9 cellular contexts compared by ENCODE assay signal in the genomic region with DNA sequence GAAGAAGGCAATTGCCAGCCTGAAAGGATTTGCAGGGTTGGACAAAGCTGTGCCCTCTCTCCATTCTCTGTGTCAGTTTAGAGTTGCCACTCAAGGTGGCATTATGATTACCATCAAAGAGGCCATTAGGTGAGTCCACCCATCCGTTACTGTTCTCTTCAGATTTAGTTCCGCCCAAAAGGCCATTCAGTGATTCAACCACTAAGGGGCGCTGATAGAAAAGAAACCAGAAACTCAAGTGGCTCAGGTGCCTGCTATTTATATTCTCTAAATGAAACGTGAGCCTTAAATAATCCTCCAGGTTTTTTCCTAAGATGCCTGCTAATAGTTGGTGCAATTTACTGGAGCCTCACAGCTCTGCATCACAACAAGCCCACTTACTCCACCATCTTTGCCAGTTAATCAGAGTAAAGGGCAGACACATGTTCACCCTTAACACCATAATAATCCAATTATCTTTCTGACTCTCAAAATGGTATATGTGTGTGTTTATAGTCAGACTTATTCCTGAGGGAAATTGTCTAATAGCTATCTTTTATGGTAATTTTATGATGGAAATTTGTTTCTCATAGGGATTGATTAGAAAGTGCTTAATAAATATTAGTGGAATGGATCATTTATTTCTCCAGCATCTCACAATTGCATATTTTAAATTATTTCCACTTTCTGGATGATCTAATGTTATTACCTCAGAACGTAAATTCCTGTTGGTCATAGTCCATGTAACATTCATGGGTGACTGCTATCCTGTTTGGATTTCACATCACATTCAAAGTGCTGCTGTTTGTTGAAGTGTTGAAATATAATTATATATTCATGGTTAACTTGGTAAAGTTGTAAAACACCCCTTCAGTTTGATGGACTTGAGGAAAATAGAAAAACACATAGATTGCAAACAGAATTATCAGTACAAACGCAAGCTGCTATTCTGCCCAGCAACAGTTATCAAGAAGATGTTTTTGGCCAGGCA. TPM values are rescaled to one million over a fixed set of nuclear protein-coding genes. Genes with fewer than 3 reads are reported as not detected.
A peak's percentile ranks its signal among the peaks of the same experiment; 100 is the strongest.
DNase-seq lines count a peak whose midpoint lies in the region; ATAC-seq and TF ChIP-seq lines count a peak whose summit lies in the region.
"Had no signal": no experiment of that assay in that cellular context is flagged by ENCODE, and none has a peak within 500 bp of the region (broad histone marks: within the 10 kb centered on the region; RNA-seq: fewer than 3 reads in every experiment).

No MANE protein-coding gene starts in this region.

- no peaks in the 10 kb centered on the region for H3K9me2 ChIP-seq in OCI-LY1 (ENCODE audit: low read depth, low read length)

- H3K27ac ChIP-seq in OCI-LY1 (ENCODE audit: low read depth, low read length, poor library complexity, severe bottlenecking), result no peak overlapping the region
- peak overlapping the region in 40 of 59 donors; percentile 5 to 79 (median 53) for H3K27ac ChIP-seq in dorsolateral prefrontal cortex
- H3K27ac ChIP-seq: neutrophil had no signal

- H3K79me2 ChIP-seq in OCI-LY1 (ENCODE audit: insufficient read depth, low read length), result no peaks in the 10 kb centered on the region

- no peaks in the 10 kb centered on the region for H3K4me1 Mint-ChIP-seq in T-cell

- peaks cover 32% of the 10 kb centered on the region for H3K36me3 Mint-ChIP-seq in T-cell

- H3K4me3 ChIP-seq in OCI-LY1 (ENCODE audit: low read depth, low read length, poor library complexity, severe bottlenecking) (no peak overlapping the region), dorsolateral prefrontal cortex (no peak overlapping the region)

- H3K27me3 Mint-ChIP-seq in T-cell, result no peaks in the 10 kb centered on the region

- H3K9me3 Mint-ChIP-seq in T-cell, result no peaks in the 10 kb centered on the region

- TF ChIP-seq CTCF in OCI-LY1 (IDR thresholded peaks at IDR 0.05; ENCODE audit: low read length), result peak; percentile 77
- peak; percentile 52 to 84 (median 74) for TF ChIP-seq CTCF in dorsolateral prefrontal cortex (IDR thresholded peaks at IDR 0.05 in 54 of 56, conservative IDR thresholded peaks at IDR 0.05 in 2 of 56; ENCODE audit: low read depth in 1 of 56, partially characterized antibody in 56 of 56)

- H3K9me3 ChIP-seq in OCI-LY1 (ENCODE audit: low read length), result no peaks in the 10 kb centered on the region
- H3K9me3 ChIP-seq: neutrophil had no signal

- H3K4me3 Mint-ChIP-seq in T-cell, result no peak overlapping the region

- H3K4me2 ChIP-seq in OCI-LY1 (ENCODE audit: low read length), result no peak overlapping the region

- H3K27ac Mint-ChIP-seq in T-cell, result no peak overlapping the region

- peak; percentile 46 for DNase-seq in Daoy (ENCODE audit: low read depth)
- peak; percentile 42 for DNase-seq in LHCN-M2 (ENCODE audit: low read depth)
- DNase-seq in dorsolateral prefrontal cortex, result peak in 4 of 10 donors; percentile 5 to 44 (median 29)
- peak; percentile 54 for DNase-seq in medulla oblongata (ENCODE audit: extremely low spot score)
- DNase-seq in T-cell, result no peak

- ATAC-seq in HG02678 (IDR thresholded peaks at IDR 0.05; ENCODE audit: unreplicated experiment) (no peak), T-cell (replicated peaks in 1 of 4) (no peak), GM18498 (IDR thresholded peaks at IDR 0.05; ENCODE audit: unreplicated experiment) (no peak)

- H3K9ac ChIP-seq in OCI-LY1 (ENCODE audit: low read length), result no peak overlapping the region

- intact Hi-C loops in dorsolateral prefrontal cortex (cut with DNase I), result loop anchor here (5.0 to 10.0 kb wide), 2 partner anchors 220 to 378 kb away; no protein-coding TSS in a partner anchor

- H3K4me1 ChIP-seq in OCI-LY1 (ENCODE audit: insufficient read depth, low read length, severe bottlenecking), result no peaks in the 10 kb centered on the region

- H3F3A ChIP-seq in OCI-LY1 (ENCODE audit: insufficient read depth, low read length), result no peaks in the 10 kb centered on the region

- CTCF ChIA-PET in T-cell (lab: Charles Lee), result interaction anchor here in 1 of 2 donors (0.7 kb wide), 3 partner anchors 90 to 547 kb away, joined by 3 to 4 read pairs (median 3); no protein-coding TSS in a partner anchor

- POLR2A ChIA-PET in T-cell (lab: Charles Lee), result no interaction called here

- no peaks in the 10 kb centered on the region for H3K27me3 ChIP-seq in OCI-LY1 (ENCODE audit: insufficient read depth, low read length)
- no peaks in the 10 kb centered on the region for H3K27me3 ChIP-seq in dorsolateral prefrontal cortex
- H3K27me3 ChIP-seq: neutrophil had no signal

- H3K36me3 ChIP-seq in OCI-LY1 (ENCODE audit: insufficient read depth, low read length), result no peaks in the 10 kb centered on the region; the same call in 1 of the 2 replicates

- H4K20me1 ChIP-seq in OCI-LY1 (ENCODE audit: insufficient read depth, low read length), result no peaks in the 10 kb centered on the region

- no peak overlapping the region for H2AFZ ChIP-seq in OCI-LY1 (ENCODE audit: low read length)

RNA-seq across cellular contexts. Expression of a gene that starts 59.3 kb away (rescaled TPM):
- total RNA-seq in Daoy (2014; rRNA removed; shearing (Covaris generic)), result 4.2 and 12.8 TPM in 2 replicates
- total RNA-seq in LHCN-M2 (2014; rRNA removed), result 14.6 and 14.9 TPM in 2 replicates
- 9.9 TPM for polyA plus RNA-seq in LHCN-M2 (2012)
- 10 to 100 TPM; 22.2 to 62.8 (median 36.2) TPM for total RNA-seq in dorsolateral prefrontal cortex
- 10 to 100 TPM; 25.2 to 35.2 (median 29.0) TPM for total RNA-seq in T-cell

Comparison
In these comparisons a context has a peak if more than half of its experiments do, and no peak if none do; other contexts are left out.
1. DNase-seq: peak in Daoy (single experiment), LHCN-M2 (single experiment) and medulla oblongata (single experiment); none in T-cell (0 of 34).